8 cellular contexts compared by ENCODE assay signal in genomic region chr13:33228645-33229445, GRCh38. TPM values are rescaled to one million over a fixed set of nuclear protein-coding genes. Genes with fewer than 3 reads are reported as not detected.
A peak's percentile ranks its signal among the peaks of the same experiment; 100 is the strongest.
DNase-seq lines count a peak whose midpoint lies in the region; ATAC-seq, FAIRE-seq and TF ChIP-seq lines count a peak whose summit lies in the region.

No MANE protein-coding gene starts in this region.

- peaks cover 5 to 7% of the 10 kb centered on the region in 2 donors for H3K9me3 Mint-ChIP-seq in stimulated activated naive CD8-positive, alpha-beta T cell treated with anti-CD3 and anti-CD28 coated beads, Interleukin-15, amount 100 ng/mL, for 72 hours

- intact Hi-C loops in body of pancreas (cut with DNase I): no loop called here

- H3K27me3 ChIP-seq in body of pancreas: no peaks in the 10 kb centered on the region

- no peak overlapping the region for H3K27ac Mint-ChIP-seq in stimulated activated naive CD8-positive, alpha-beta T cell treated with anti-CD3 and anti-CD28 coated beads, Interleukin-15, amount 100 ng/mL, for 72 hours

- no peaks in the 10 kb centered on the region for H3K9me3 ChIP-seq in body of pancreas

- H3K4me1 Mint-ChIP-seq in stimulated activated naive CD8-positive, alpha-beta T cell treated with anti-CD3 and anti-CD28 coated beads, Interleukin-15, amount 100 ng/mL, for 72 hours: peaks cover 7% of the 10 kb centered on the region

- WGBS in body of pancreas, 2 donors: 29 to 30% methylated on average over 12 of the region's 12 CpGs

- DNase-seq in 8988T (peak; percentile 21), NCI-H446 (lab: John Stamatoyannopoulos, UW) (peak; percentile 61 to 69), body of pancreas (no peak), inferior parietal cortex (ENCODE audit: extremely low spot score) (peak; percentile 83)
- DNase-seq in stimulated activated naive CD8-positive, alpha-beta T cell treated with anti-CD3 and anti-CD28 coated beads, Interleukin-15, amount 100 ng/mL, for 72 hours: peak in 1 of 2 donors; percentile 14

- H3K27ac ChIP-seq in body of pancreas: peak overlapping the region; percentile 54 to 80 (median 71)

- H3K27me3 Mint-ChIP-seq in stimulated activated naive CD8-positive, alpha-beta T cell treated with anti-CD3 and anti-CD28 coated beads, Interleukin-15, amount 100 ng/mL, for 72 hours: no peaks in the 10 kb centered on the region

- no peak overlapping the region for H3K4me3 Mint-ChIP-seq in stimulated activated naive CD8-positive, alpha-beta T cell treated with anti-CD3 and anti-CD28 coated beads, Interleukin-15, amount 100 ng/mL, for 72 hours

- peaks cover 35% of the 10 kb centered on the region for H3K4me1 ChIP-seq in body of pancreas

- H3K4me3 ChIP-seq in body of pancreas: no peak overlapping the region

- peak; percentile 78 for FAIRE-seq in G401.6 (lab: Jason Lieb, UNC)

- ATAC-seq in HG02759 (IDR thresholded peaks at IDR 0.05; ENCODE audit: unreplicated experiment) (peak; percentile 73), body of pancreas (peak; percentile 77), GM21423 (IDR thresholded peaks at IDR 0.05; ENCODE audit: unreplicated experiment) (no peak)
- peak; percentile 60 for ATAC-seq in stimulated activated naive CD8-positive, alpha-beta T cell treated with anti-CD3 and anti-CD28 coated beads, Interleukin-15, amount 100 ng/mL, for 72 hours

- no peaks in the 10 kb centered on the region for H3K36me3 ChIP-seq in body of pancreas (replicated peaks in 1 of 2; ENCODE audit: insufficient read depth in 1 of 2, low read depth in 2 of 2)

- peak; percentile 55 to 94 (median 89) for TF ChIP-seq CTCF in body of pancreas (IDR thresholded peaks at IDR 0.05)

- TF ChIP-seq POLR2A in body of pancreas (IDR thresholded peaks at IDR 0.05): no peak

RNA-seq across cellular contexts. Expression of gene STARD13, which starts 56.7 kb away (rescaled TPM):
- 10 to 100 TPM; 18.9 to 29.7 TPM for total RNA-seq in body of pancreas

Comparison
In these comparisons a context has a peak if more than half of its experiments do, and no peak if none do; other contexts are left out.
1. DNase-seq: peak in 8988T (single experiment), NCI-H446 (2 of 2) and inferior parietal cortex (single experiment); none in body of pancreas (0 of 4).